9 cellular contexts compared by ENCODE assay signal in genomic region chr6:100461273-100461919, GRCh38.
A peak's percentile ranks its signal among the peaks of the same experiment; 100 is the strongest.
DNase-seq lines count a peak whose midpoint lies in the region; ATAC-seq lines count a peak whose summit lies in the region.
"Had no signal": no experiment of that assay in that cellular context is flagged by ENCODE, and none has a peak within 500 bp of the region (broad histone marks: within the 10 kb centered on the region; RNA-seq: fewer than 3 reads in every experiment).

No MANE protein-coding gene starts in this region.

- no peaks in the 10 kb centered on the region for H3K27me3 ChIP-seq in endocrine pancreas (ENCODE audit: control insufficient read depth, insufficient read depth, low read length)

- H3K9ac ChIP-seq in endocrine pancreas (ENCODE audit: control insufficient read depth, insufficient read depth, low read length) = peak overlapping the region; percentile 65

- no peak for ATAC-seq in GM19452 (IDR thresholded peaks at IDR 0.05; ENCODE audit: unreplicated experiment)

- DNase-seq in NCI-H2081 (lab: John Stamatoyannopoulos, UW) (peak; percentile 67 to 73), NCI-H2081 treated with DMSO at 0.1 percent for 48 hours (lab: John Stamatoyannopoulos, UW) (no peak), NCI-H345 (lab: John Stamatoyannopoulos, UW) (peak; percentile 56), Ammon's horn (ENCODE audit: low spot score) (no peak)
- no peak for DNase-seq in stimulated activated naive CD4-positive, alpha-beta T cell treated with Interleukin-2 at 50 U/mL for 16 hours (lab: John Stamatoyannopoulos, UW)
- DNase-seq: activated CD4-positive, alpha-beta T cell treated with anti-CD3 and anti-CD28 coated beads, Interleukin-2, amount 10 ng/mL, durations not matched to agents 24 days and 14 days had no signal

- peak overlapping the region in 8 of 21 experiments; percentile 21 to 77 (median 58) for H3K27ac ChIP-seq in skin epidermis

- H3K36me3 ChIP-seq in endocrine pancreas (ENCODE audit: control insufficient read depth, insufficient read depth, low read length) = no peaks in the 10 kb centered on the region

- H3K4me3 ChIP-seq in endocrine pancreas (ENCODE audit: control insufficient read depth, insufficient read depth, low read length) (peak overlapping the region; percentile 95), skin epidermis (peak overlapping the region in 4 of 7 experiments; percentile 7 to 15 (median 14))

- no peaks in the 10 kb centered on the region for H3K9me3 ChIP-seq in endocrine pancreas (ENCODE audit: control insufficient read depth, low read length)

- H3K4me1 ChIP-seq in endocrine pancreas (ENCODE audit: control insufficient read depth, insufficient read depth, low read length) = peaks cover 8% of the 10 kb centered on the region

Comparison
In these comparisons a context has a peak if more than half of its experiments do, and no peak if none do; other contexts are left out.
1. DNase-seq: peak in NCI-H2081 (2 of 2) and NCI-H345 (single experiment); none in NCI-H2081 treated with DMSO at 0.1 percent for 48 hours (single experiment), Ammon's horn (single experiment) and stimulated activated naive CD4-positive, alpha-beta T cell treated with Interleukin-2 at 50 U/mL for 16 hours (single experiment).